In genomic region chr19:16608290-16608704, GRCh38 we compare ENCODE assay signal across 9 cellular contexts. TPM values are rescaled to one million over a fixed set of nuclear protein-coding genes. Genes with fewer than 3 reads are reported as not detected.
A peak's percentile ranks its signal among the peaks of the same experiment; 100 is the strongest.
DNase-seq lines count a peak whose midpoint lies in the region; ATAC-seq and TF ChIP-seq lines count a peak whose summit lies in the region.
"Had no signal": no experiment of that assay in that cellular context is flagged by ENCODE, and none has a peak within 500 bp of the region (broad histone marks: within the 10 kb centered on the region; RNA-seq: fewer than 3 reads in every experiment).

No MANE protein-coding gene starts in this region.

- intact Hi-C loops in Caco-2 (cut with micrococcal nuclease; ENCODE audit: unreplicated experiment): no loop called here

- H3K4me3 Mint-ChIP-seq in CD4-positive, CD25-positive, alpha-beta regulatory T cell: peak overlapping the region in 1 of 4 donors; percentile 3
- H3K4me3 Mint-ChIP-seq in Caco-2 (ENCODE audit: unreplicated experiment): no peak overlapping the region

- CTCF ChIA-PET in Caco-2 (lab: Charles Lee): no interaction called here

- no TSS peak for BruUV-seq in Caco-2 (replicated peaks; lab: Mats Ljungman, UMichigan)

- DNase-seq in CD4-positive, CD25-positive, alpha-beta regulatory T cell: no peak
- DNase-seq in OCI-M1 (lab: John Stamatoyannopoulos, UW) (peak; percentile 72), epithelial cell of prostate (ENCODE audit: low read depth, low spot score) (no peak), non-pigmented ciliary epithelial cell (ENCODE audit: low read depth) (peak; percentile 67), Caco-2 (no peak), NCI-H82 (lab: John Stamatoyannopoulos, UW) (no peak)

- peaks cover 13 to 73% (median 46%) of the 10 kb centered on the region in 4 donors for H3K4me1 Mint-ChIP-seq in CD4-positive, CD25-positive, alpha-beta regulatory T cell
- no peaks in the 10 kb centered on the region for H3K4me1 Mint-ChIP-seq in Caco-2 (ENCODE audit: low read depth, unreplicated experiment)

- no peaks in the 10 kb centered on the region for H3K36me3 ChIP-seq in CD4-positive, CD25-positive, alpha-beta regulatory T cell (ENCODE audit: control insufficient read depth, insufficient read depth, low read length)
- peaks cover 3% of the 10 kb centered on the region; the same call in 1 of the 2 replicates for H3K36me3 ChIP-seq in Caco-2 (ENCODE audit: control insufficient read depth, insufficient read depth, low read length)

- POLR2A ChIA-PET in Caco-2 (lab: Charles Lee): no interaction called here

- no peak overlapping the region for H3K27ac ChIP-seq in CD4-positive, CD25-positive, alpha-beta regulatory T cell (ENCODE audit: insufficient read depth, low read length, poor library complexity, severe bottlenecking)
- H3K27ac ChIP-seq in epithelial cell of prostate: peak overlapping the region; percentile 45
- H3K27ac ChIP-seq: SJSA1 had no signal

- no peak for ATAC-seq in CD4-positive, CD25-positive, alpha-beta regulatory T cell (ENCODE audit: low read depth in 2 of 2)
- ATAC-seq in GM18517 (IDR thresholded peaks at IDR 0.05; ENCODE audit: unreplicated experiment): no peak
- ATAC-seq in HG02973 (IDR thresholded peaks at IDR 0.05; ENCODE audit: unreplicated experiment): no peak

- H3K9me3 Mint-ChIP-seq in CD4-positive, CD25-positive, alpha-beta regulatory T cell: no peaks in the 10 kb centered on the region
- no peaks in the 10 kb centered on the region for H3K9me3 Mint-ChIP-seq in Caco-2 (ENCODE audit: unreplicated experiment)

- H3K27me3 Mint-ChIP-seq in CD4-positive, CD25-positive, alpha-beta regulatory T cell: no peaks in the 10 kb centered on the region
- no peaks in the 10 kb centered on the region for H3K27me3 Mint-ChIP-seq in Caco-2 (ENCODE audit: insufficient read depth, unreplicated experiment)

- no peaks in the 10 kb centered on the region for H3K27me3 ChIP-seq in CD4-positive, CD25-positive, alpha-beta regulatory T cell (ENCODE audit: control insufficient read depth, insufficient read depth, low read length)
- no peaks in the 10 kb centered on the region for H3K27me3 ChIP-seq in Caco-2 (replicated peaks; ENCODE audit: control insufficient read depth, insufficient read depth, low read length)
- H3K27me3 ChIP-seq: SJSA1 had no signal

- H3K4me1 ChIP-seq in CD4-positive, CD25-positive, alpha-beta regulatory T cell (ENCODE audit: control insufficient read depth, insufficient read depth, low read length, poor library complexity, severe bottlenecking): peaks cover 11% of the 10 kb centered on the region
- H3K4me1 ChIP-seq in Caco-2: no peaks in the 10 kb centered on the region

- peaks cover 4% of the 10 kb centered on the region for H3K36me3 Mint-ChIP-seq in CD4-positive, CD25-positive, alpha-beta regulatory T cell
- peaks cover 11% of the 10 kb centered on the region for H3K36me3 Mint-ChIP-seq in Caco-2 (ENCODE audit: insufficient read depth, unreplicated experiment)

- H3K4me3 ChIP-seq in CD4-positive, CD25-positive, alpha-beta regulatory T cell (ENCODE audit: low read depth, low read length): no peak overlapping the region
- H3K4me3 ChIP-seq in Caco-2 (ENCODE audit: low read depth, low read length): no peak overlapping the region
- H3K4me3 ChIP-seq: SJSA1 had no signal

- peak overlapping the region in 2 of 3 donors; percentile 75 to 89 for H3K27ac Mint-ChIP-seq in CD4-positive, CD25-positive, alpha-beta regulatory T cell
- no peak overlapping the region for H3K27ac Mint-ChIP-seq in Caco-2 (ENCODE audit: unreplicated experiment)

- H3K9me3 ChIP-seq in CD4-positive, CD25-positive, alpha-beta regulatory T cell (ENCODE audit: control insufficient read depth in 2 of 2, low read length in 2 of 2): no peaks in the 10 kb centered on the region
- H3K9me3 ChIP-seq in Caco-2: no peaks in the 10 kb centered on the region
- H3K9me3 ChIP-seq: SJSA1 had no signal

- TF ChIP-seq CTCF in Caco-2 (IDR thresholded peaks at IDR 0.05; ENCODE audit: insufficient read depth in 1 of 2, low read depth in 1 of 2, low read length in 1 of 2, severe bottlenecking in 1 of 2, unreplicated experiment in 1 of 2): no peak

RNA-seq across cellular contexts. Expression of gene MED26, which starts 19.7 kb away (rescaled TPM):
- total RNA-seq in CD4-positive, CD25-positive, alpha-beta regulatory T cell: 62.5 TPM
- polyA plus RNA-seq in CD4-positive, CD25-positive, alpha-beta regulatory T cell: 1 to 10 TPM; 2.9 to 4.6 (median 3.9) TPM
- 11.4 and 11.6 TPM in 2 replicates for total RNA-seq in Caco-2 (2022)

RNA-seq across cellular contexts. Expression of gene SLC35E1, which starts 36.1 kb away (rescaled TPM):
- total RNA-seq in CD4-positive, CD25-positive, alpha-beta regulatory T cell: 93.1 TPM
- 10 to 100 TPM; 19.0 to 28.5 (median 24.6) TPM for polyA plus RNA-seq in CD4-positive, CD25-positive, alpha-beta regulatory T cell
- total RNA-seq in Caco-2 (2022): 37.9 and 41.3 TPM in 2 replicates

RNA-seq across cellular contexts. Expression of gene SMIM7, which starts 51.6 kb away (rescaled TPM):
- 71.0 TPM for total RNA-seq in CD4-positive, CD25-positive, alpha-beta regulatory T cell
- polyA plus RNA-seq in CD4-positive, CD25-positive, alpha-beta regulatory T cell: 10 to 100 TPM; 61.5 to 73.1 (median 65.6) TPM
- total RNA-seq in Caco-2 (2022): 65.3 and 74.4 TPM in 2 replicates

RNA-seq across cellular contexts. Expression of gene TMEM38A, which starts 52.6 kb away (rescaled TPM):
- total RNA-seq in CD4-positive, CD25-positive, alpha-beta regulatory T cell: 1.0 TPM
- polyA plus RNA-seq in CD4-positive, CD25-positive, alpha-beta regulatory T cell: 1 to 10 TPM; 2.7 to 5.7 (median 3.8) TPM
- 3.8 and 4.5 TPM in 2 replicates for total RNA-seq in Caco-2 (2022)

Comparison
In these comparisons a context has a peak if more than half of its experiments do, and no peak if none do; other contexts are left out.
1. DNase-seq: peak in OCI-M1 (single experiment) and non-pigmented ciliary epithelial cell (single experiment); none in CD4-positive, CD25-positive, alpha-beta regulatory T cell (0 of 3), epithelial cell of prostate (single experiment), Caco-2 (0 of 2) and NCI-H82 (single experiment).